In genomic region chr11:12402691-12403120, GRCh38 we compare ENCODE assay signal across 22 cellular contexts. TPM values are rescaled to one million over a fixed set of nuclear protein-coding genes. Genes with fewer than 3 reads are reported as not detected.
DNase-seq lines count a peak whose midpoint lies in the region; ATAC-seq, FAIRE-seq and TF ChIP-seq lines count a peak whose summit lies in the region.
"Had no signal": no experiment of that assay in that cellular context is flagged by ENCODE, and none has a peak within 500 bp of the region (broad histone marks: within the 10 kb centered on the region; RNA-seq: fewer than 3 reads in every experiment).

No MANE protein-coding gene starts in this region.

- ATAC-seq in left lung (peak; percentile 49), HG03432 (IDR thresholded peaks at IDR 0.05; ENCODE audit: unreplicated experiment) (no peak)
- ATAC-seq: body of pancreas; naive thymus-derived CD4-positive, alpha-beta T cell; SK-N-SH treated with all-trans-retinoic acid at 6 μM for 48 hours had no signal

- TF ChIP-seq EP300 in esophagus muscularis mucosa (IDR thresholded peaks at IDR 0.05) (no peak), stomach (IDR thresholded peaks at IDR 0.05) (no peak)

- peaks cover 14% of the 10 kb centered on the region for H3K36me3 Mint-ChIP-seq in HFFc6 (ENCODE audit: low read depth)
- H3K36me3 Mint-ChIP-seq: naive thymus-derived CD4-positive, alpha-beta T cell had no signal

- TF ChIP-seq POLR2A in esophagus muscularis mucosa (IDR thresholded peaks at IDR 0.05; ENCODE audit: low read depth) (no peak), stomach (IDR thresholded peaks at IDR 0.05) (no peak)

- H3K9me3 ChIP-seq in esophagus muscularis mucosa, result no peaks in the 10 kb centered on the region
- H3K9me3 ChIP-seq in left lung, result no peaks in the 10 kb centered on the region
- H3K9me3 ChIP-seq in stomach, result no peaks in the 10 kb centered on the region
- H3K9me3 ChIP-seq: body of pancreas, Peyer's patch, spleen had no signal

- H3K9me3 Mint-ChIP-seq in HFFc6, result no peaks in the 10 kb centered on the region
- H3K9me3 Mint-ChIP-seq: naive thymus-derived CD4-positive, alpha-beta T cell had no signal

- no peaks in the 10 kb centered on the region; the same call in none of the 2 replicates for H3K27me3 Mint-ChIP-seq in HFFc6 (ENCODE audit: insufficient read depth)

- WGBS in esophagus muscularis mucosa, result 57% methylated on average over 8 of the region's 8 CpGs
- 30 to 62% (median 45%) methylated on average over 8 of the region's 8 CpGs for WGBS in stomach, 5 donors

- no peak overlapping the region for H3K4me3 Mint-ChIP-seq in HFFc6
- H3K4me3 Mint-ChIP-seq: CD4-positive, CD25-positive, alpha-beta regulatory T cell; naive thymus-derived CD4-positive, alpha-beta T cell had no signal

- TF ChIP-seq CTCF in HFFc6 (IDR thresholded peaks at IDR 0.05) (no peak), esophagus muscularis mucosa (IDR thresholded peaks at IDR 0.05) (no peak), left lung (IDR thresholded peaks at IDR 0.05) (no peak), stomach (IDR thresholded peaks at IDR 0.05) (no peak)

- H3K4me1 ChIP-seq in esophagus muscularis mucosa (peaks cover 65 to 99% (median 86%) of the 10 kb centered on the region in 4 donors), left lung (no peaks in the 10 kb centered on the region), stomach (peaks cover 25 to 82% (median 57%) of the 10 kb centered on the region in 4 donors)
- H3K4me1 ChIP-seq: spleen had no signal

- H3K27ac ChIP-seq in esophagus muscularis mucosa (replicated peaks in 1 of 4), result peak overlapping the region; percentile 87 to 100 (median 98)
- no peak overlapping the region for H3K27ac ChIP-seq in left lung
- peak overlapping the region in 4 of 5 donors; percentile 70 to 97 (median 76) for H3K27ac ChIP-seq in stomach
- H3K27ac ChIP-seq: body of pancreas, dorsolateral prefrontal cortex had no signal

- DNase-seq in HFFc6, result no peak
- peak; percentile 62 for DNase-seq in esophagus muscularis mucosa (ENCODE audit: extremely low spot score)
- no peak for DNase-seq in left lung
- no peak for DNase-seq in stomach
- DNase-seq in GDM1 (lab: John Stamatoyannopoulos, UW), result no peak
- no peak for DNase-seq in effector CD4-positive, alpha-beta T cell
- DNase-seq in urothelium cell line (ENCODE audit: low spot score), result no peak
- DNase-seq: ACHN; activated CD4-positive, alpha-beta T cell treated with anti-CD3 and anti-CD28 coated beads, Interleukin-2, amount 50 U/mL, for 1 hour; activated naive CD4-positive, alpha-beta T cell; body of pancreas; CD4-positive, CD25-positive, alpha-beta regulatory T cell; DMS79 treated with DMSO at 0.1 percent for 48 hours; dorsolateral prefrontal cortex; naive thymus-derived CD4-positive, alpha-beta T cell; NCI-H2171 treated with DMSO at 0.1 percent for 48 hours; Peyer's patch; spleen had no signal

- intact Hi-C loops in esophagus muscularis mucosa (cut with DNase I) (no loop called here), left lung (cut with DNase I) (no loop called here), stomach (cut with DNase I; ENCODE audit: low total_unique reads) (no loop called here)

- no peak for FAIRE-seq in urothelium cell line (lab: Jason Lieb, UNC)
- FAIRE-seq: H1, TTC549 had no signal

- peak overlapping the region; percentile 41; the same call in 1 of the 2 replicates for H3K27ac Mint-ChIP-seq in HFFc6
- H3K27ac Mint-ChIP-seq: CD4-positive, CD25-positive, alpha-beta regulatory T cell had no signal

- H3K36me3 ChIP-seq in esophagus muscularis mucosa (no peaks in the 10 kb centered on the region), left lung (no peaks in the 10 kb centered on the region), stomach (no peaks in the 10 kb centered on the region)
- H3K36me3 ChIP-seq: Peyer's patch, spleen had no signal

- peak overlapping the region in 1 of 4 donors; percentile 8 for H3K4me3 ChIP-seq in esophagus muscularis mucosa
- H3K4me3 ChIP-seq in left lung, result no peak overlapping the region
- H3K4me3 ChIP-seq in stomach, result no peak overlapping the region
- H3K4me3 ChIP-seq: body of pancreas, dorsolateral prefrontal cortex, Peyer's patch, spleen had no signal

- H3K27me3 ChIP-seq in esophagus muscularis mucosa (no peaks in the 10 kb centered on the region), left lung (no peaks in the 10 kb centered on the region), stomach (no peaks in the 10 kb centered on the region)
- H3K27me3 ChIP-seq: body of pancreas, dorsolateral prefrontal cortex, Peyer's patch, spleen had no signal

- H3K4me1 Mint-ChIP-seq in HFFc6 (ENCODE audit: low read depth), result peaks cover 71% of the 10 kb centered on the region

RNA-seq across cellular contexts. Expression of gene PARVA, which starts 25.3 kb away (rescaled TPM):
- 100 to 1,000 TPM; 150 to 237 (median 184) TPM for total RNA-seq in HFFc6 (2021; fragmentation: NEBNext Ultra II Directional; extraction: Animal tissue kit (Norgen Biotek cat#: 25700))
- total RNA-seq in esophagus muscularis mucosa (100 to 1,000 TPM; 181 to 228 (median 210) TPM), left lung (10 to 100 TPM; 70.2 to 85.1 TPM), stomach (100 to 1,000 TPM in 1 of 5 donors, 10 to 100 TPM in 4; 42.9 to 116 (median 54.8) TPM)
- 10 to 100 TPM; 18.8 to 31.5 (median 26.3) TPM for polyA plus RNA-seq in stomach

Comparison
In these comparisons a context has a peak if more than half of its experiments do, and no peak if none do; other contexts are left out.
1. H3K27ac ChIP-seq: peak in esophagus muscularis mucosa (4 of 4) and stomach (4 of 5); none in left lung (0 of 2).